1 cellular context compared by ENCODE assay signal in the genomic region with DNA sequence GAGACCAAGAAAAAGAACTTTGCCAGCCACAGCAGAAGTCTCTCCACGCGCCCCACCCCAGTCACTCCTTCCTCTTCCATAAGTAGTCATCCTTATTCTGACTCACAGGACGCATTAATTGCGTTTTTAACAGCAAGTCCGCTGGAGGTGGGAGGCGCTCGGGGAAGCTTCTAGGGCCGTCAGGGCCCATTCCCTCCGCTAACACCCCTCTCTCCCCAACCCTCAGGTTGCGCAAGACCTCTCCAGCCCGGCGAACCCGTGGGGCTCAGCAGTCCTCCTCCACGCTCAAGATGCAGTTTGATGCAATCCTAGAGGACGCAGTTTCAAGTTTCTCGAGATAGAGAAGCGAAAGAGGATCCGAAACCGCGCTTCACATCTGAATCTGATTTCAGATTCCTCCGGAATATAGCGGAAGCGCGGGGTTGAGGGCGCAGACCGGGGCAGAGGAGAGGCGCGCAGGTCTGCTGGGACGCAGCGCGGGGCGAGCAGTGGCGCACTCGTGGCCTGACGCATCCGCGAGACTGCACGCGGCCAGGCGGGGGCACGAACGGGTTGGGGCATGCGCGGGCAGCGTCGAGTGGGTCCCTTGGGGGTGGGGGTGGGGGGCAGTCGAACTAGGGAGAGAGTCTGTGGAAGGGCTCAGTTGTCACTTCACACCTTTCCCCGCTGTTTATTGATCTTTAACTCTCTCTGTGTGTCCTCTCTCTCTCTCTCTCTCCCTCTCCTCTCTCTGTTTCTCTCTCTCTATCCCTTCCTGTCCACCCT.
A peak's percentile ranks its signal among the peaks of the same experiment; 100 is the strongest.
TF ChIP-seq lines count a peak whose summit lies in the region.

No MANE protein-coding gene starts in this region.

TF ChIP-seq in K562, 482 proteins besides CTCF, POLR2A, EP300 and RAD21 (continued from another document and continues in another):
- TF ChIP-seq, protein P1, sequence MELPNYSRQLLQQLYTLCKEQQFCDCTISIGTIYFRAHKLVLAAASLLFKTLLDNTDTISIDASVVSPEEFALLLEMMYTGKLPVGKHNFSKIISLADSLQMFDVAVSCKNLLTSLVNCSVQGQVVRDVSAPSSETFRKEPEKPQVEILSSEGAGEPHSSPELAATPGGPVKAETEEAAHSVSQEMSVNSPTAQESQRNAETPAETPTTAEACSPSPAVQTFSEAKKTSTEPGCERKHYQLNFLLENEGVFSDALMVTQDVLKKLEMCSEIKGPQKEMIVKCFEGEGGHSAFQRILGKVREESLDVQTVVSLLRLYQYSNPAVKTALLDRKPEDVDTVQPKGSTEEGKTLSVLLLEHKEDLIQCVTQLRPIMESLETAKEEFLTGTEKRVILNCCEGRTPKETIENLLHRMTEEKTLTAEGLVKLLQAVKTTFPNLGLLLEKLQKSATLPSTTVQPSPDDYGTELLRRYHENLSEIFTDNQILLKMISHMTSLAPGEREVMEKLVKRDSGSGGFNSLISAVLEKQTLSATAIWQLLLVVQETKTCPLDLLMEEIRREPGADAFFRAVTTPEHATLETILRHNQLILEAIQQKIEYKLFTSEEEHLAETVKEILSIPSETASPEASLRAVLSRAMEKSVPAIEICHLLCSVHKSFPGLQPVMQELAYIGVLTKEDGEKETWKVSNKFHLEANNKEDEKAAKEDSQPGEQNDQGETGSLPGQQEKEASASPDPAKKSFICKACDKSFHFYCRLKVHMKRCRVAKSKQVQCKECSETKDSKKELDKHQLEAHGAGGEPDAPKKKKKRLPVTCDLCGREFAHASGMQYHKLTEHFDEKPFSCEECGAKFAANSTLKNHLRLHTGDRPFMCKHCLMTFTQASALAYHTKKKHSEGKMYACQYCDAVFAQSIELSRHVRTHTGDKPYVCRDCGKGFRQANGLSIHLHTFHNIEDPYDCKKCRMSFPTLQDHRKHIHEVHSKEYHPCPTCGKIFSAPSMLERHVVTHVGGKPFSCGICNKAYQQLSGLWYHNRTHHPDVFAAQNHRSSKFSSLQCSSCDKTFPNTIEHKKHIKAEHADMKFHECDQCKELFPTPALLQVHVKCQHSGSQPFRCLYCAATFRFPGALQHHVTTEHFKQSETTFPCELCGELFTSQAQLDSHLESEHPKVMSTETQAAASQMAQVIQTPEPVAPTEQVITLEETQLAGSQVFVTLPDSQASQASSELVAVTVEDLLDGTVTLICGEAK (IDR thresholded peaks at IDR 0.05), result 0 out of 2 replicates have a peak, but pooled peaks have one; percentile 55
- TF ChIP-seq, protein P1 (CRISPR knock-in tag; IDR thresholded peaks at IDR 0.05), result no peak
- TF ChIP-seq, protein P2, sequence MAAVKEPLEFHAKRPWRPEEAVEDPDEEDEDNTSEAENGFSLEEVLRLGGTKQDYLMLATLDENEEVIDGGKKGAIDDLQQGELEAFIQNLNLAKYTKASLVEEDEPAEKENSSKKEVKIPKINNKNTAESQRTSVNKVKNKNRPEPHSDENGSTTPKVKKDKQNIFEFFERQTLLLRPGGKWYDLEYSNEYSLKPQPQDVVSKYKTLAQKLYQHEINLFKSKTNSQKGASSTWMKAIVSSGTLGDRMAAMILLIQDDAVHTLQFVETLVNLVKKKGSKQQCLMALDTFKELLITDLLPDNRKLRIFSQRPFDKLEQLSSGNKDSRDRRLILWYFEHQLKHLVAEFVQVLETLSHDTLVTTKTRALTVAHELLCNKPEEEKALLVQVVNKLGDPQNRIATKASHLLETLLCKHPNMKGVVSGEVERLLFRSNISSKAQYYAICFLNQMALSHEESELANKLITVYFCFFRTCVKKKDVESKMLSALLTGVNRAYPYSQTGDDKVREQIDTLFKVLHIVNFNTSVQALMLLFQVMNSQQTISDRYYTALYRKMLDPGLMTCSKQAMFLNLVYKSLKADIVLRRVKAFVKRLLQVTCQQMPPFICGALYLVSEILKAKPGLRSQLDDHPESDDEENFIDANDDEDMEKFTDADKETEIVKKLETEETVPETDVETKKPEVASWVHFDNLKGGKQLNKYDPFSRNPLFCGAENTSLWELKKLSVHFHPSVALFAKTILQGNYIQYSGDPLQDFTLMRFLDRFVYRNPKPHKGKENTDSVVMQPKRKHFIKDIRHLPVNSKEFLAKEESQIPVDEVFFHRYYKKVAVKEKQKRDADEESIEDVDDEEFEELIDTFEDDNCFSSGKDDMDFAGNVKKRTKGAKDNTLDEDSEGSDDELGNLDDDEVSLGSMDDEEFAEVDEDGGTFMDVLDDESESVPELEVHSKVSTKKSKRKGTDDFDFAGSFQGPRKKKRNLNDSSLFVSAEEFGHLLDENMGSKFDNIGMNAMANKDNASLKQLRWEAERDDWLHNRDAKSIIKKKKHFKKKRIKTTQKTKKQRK (IDR thresholded peaks at IDR 0.05; ENCODE audit: borderline replicate concordance, low read depth, low read length), result no peak
- TF ChIP-seq, protein P3, sequence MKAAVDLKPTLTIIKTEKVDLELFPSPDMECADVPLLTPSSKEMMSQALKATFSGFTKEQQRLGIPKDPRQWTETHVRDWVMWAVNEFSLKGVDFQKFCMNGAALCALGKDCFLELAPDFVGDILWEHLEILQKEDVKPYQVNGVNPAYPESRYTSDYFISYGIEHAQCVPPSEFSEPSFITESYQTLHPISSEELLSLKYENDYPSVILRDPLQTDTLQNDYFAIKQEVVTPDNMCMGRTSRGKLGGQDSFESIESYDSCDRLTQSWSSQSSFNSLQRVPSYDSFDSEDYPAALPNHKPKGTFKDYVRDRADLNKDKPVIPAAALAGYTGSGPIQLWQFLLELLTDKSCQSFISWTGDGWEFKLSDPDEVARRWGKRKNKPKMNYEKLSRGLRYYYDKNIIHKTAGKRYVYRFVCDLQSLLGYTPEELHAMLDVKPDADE (conservative IDR thresholded peaks at IDR 0.05; ENCODE audit: control insufficient read depth, low read depth, low read length), result 0 out of 2 replicates have a peak, but pooled peaks have one; percentile 13
- peak; percentile 72 for TF ChIP-seq JUN (IDR thresholded peaks at IDR 0.05; ENCODE audit: borderline replicate concordance, low read depth, low read length)
- no peak; the same call in 1 of the 2 replicates for TF ChIP-seq JUN (CRISPR knock-in tag; IDR thresholded peaks at IDR 0.05; ENCODE audit: borderline replicate concordance)
- no peak for TF ChIP-seq PCBP2 (IDR thresholded peaks at IDR 0.05; ENCODE audit: low read depth, low read length, poor library complexity, severe bottlenecking)
- TF ChIP-seq NBN (IDR thresholded peaks at IDR 0.05; ENCODE audit: low read depth), result peak; percentile 90
- TF ChIP-seq SMARCC2 (IDR thresholded peaks at IDR 0.05; ENCODE audit: low read depth), result peak; percentile 63; the same call in 1 of the 2 replicates
- no peak for TF ChIP-seq CAMTA2 (CRISPR knock-in tag; conservative IDR thresholded peaks at IDR 0.05)
- TF ChIP-seq CBX1 (IDR thresholded peaks at IDR 0.05; ENCODE audit: low read depth), result peak; percentile 69; the same call in 1 of the 2 replicates
- TF ChIP-seq PKNOX1 (IDR thresholded peaks at IDR 0.05), result peak; percentile 29
- peak; percentile 51; the same call in 1 of the 2 replicates for TF ChIP-seq SPI1 (IDR thresholded peaks at IDR 0.05; ENCODE audit: borderline replicate concordance, low read depth, low read length)
- no peak for TF ChIP-seq NCOA1 (IDR thresholded peaks at IDR 0.05; ENCODE audit: low read depth)
- 0 out of 2 replicates have a peak, but pooled peaks have one; percentile 15 for TF ChIP-seq GATA2 (CRISPR knock-in tag; IDR thresholded peaks at IDR 0.05)
- no peak for TF ChIP-seq HOMEZ (CRISPR knock-in tag; IDR thresholded peaks at IDR 0.05)
- TF ChIP-seq, protein P4, sequence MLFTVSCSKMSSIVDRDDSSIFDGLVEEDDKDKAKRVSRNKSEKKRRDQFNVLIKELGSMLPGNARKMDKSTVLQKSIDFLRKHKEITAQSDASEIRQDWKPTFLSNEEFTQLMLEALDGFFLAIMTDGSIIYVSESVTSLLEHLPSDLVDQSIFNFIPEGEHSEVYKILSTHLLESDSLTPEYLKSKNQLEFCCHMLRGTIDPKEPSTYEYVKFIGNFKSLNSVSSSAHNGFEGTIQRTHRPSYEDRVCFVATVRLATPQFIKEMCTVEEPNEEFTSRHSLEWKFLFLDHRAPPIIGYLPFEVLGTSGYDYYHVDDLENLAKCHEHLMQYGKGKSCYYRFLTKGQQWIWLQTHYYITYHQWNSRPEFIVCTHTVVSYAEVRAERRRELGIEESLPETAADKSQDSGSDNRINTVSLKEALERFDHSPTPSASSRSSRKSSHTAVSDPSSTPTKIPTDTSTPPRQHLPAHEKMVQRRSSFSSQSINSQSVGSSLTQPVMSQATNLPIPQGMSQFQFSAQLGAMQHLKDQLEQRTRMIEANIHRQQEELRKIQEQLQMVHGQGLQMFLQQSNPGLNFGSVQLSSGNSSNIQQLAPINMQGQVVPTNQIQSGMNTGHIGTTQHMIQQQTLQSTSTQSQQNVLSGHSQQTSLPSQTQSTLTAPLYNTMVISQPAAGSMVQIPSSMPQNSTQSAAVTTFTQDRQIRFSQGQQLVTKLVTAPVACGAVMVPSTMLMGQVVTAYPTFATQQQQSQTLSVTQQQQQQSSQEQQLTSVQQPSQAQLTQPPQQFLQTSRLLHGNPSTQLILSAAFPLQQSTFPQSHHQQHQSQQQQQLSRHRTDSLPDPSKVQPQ (CRISPR knock-in tag; IDR thresholded peaks at IDR 0.05; ENCODE audit: borderline replicate concordance), result no peak
- TF ChIP-seq HNRNPH1 (optimal IDR thresholded peaks at IDR 0.05; ENCODE audit: low read depth, low read length), result no peak
- TF ChIP-seq TFAP4 (CRISPR knock-in tag; IDR thresholded peaks at IDR 0.05; ENCODE audit: borderline replicate concordance), result peak; percentile 81
- peak; percentile 81 for TF ChIP-seq RBBP5 (IDR thresholded peaks at IDR 0.05; ENCODE audit: borderline replicate concordance, insufficient read depth, low read length, poor library complexity, severe bottlenecking)
- TF ChIP-seq ZBTB1 (CRISPR knock-in tag; IDR thresholded peaks at IDR 0.05; ENCODE audit: borderline replicate concordance, low read depth), result peak; percentile 84
- TF ChIP-seq ZKSCAN1 (IDR thresholded peaks at IDR 0.05; ENCODE audit: low read depth, low read length), result 0 out of 2 replicates have a peak, but pooled peaks have one; percentile 54
- TF ChIP-seq ATF7 (IDR thresholded peaks at IDR 0.05), result peak; percentile 86
- TF ChIP-seq HDAC1 (IDR thresholded peaks at IDR 0.05), result peak in 1 of 2 experiments; percentile 93; a peak in 2 of 4 replicates
- TF ChIP-seq ZBTB2 (IDR thresholded peaks at IDR 0.05), result peak; percentile 89
